Comparison of ENCODE assay signal across 33 cellular contexts in the genomic region with DNA sequence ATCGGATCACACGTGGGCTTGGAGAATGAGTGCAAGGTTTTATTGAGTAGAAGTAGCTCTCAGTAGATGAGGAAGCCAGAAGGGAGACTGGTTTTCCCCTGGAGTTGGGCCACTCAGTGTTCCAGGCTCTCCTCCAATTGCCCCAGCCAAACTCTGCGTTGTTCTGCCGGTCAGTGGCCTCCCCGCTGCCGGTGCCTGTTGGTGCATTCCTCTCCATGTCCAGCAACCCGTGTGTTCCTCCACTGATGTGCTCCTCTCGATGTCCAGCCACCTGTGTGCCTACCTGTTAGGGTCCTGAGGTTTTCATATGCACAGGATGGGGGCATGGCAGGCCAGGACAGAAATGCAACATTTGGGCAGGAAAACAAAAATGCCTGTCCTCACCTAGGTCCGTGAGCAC.
"Had no signal": no experiment of that assay in that cellular context is flagged by ENCODE, and none has a peak within 500 bp of the region (broad histone marks: within the 10 kb centered on the region; RNA-seq: fewer than 3 reads in every experiment).

No MANE protein-coding gene starts in this region.

- H3K36me3 ChIP-seq: adrenal gland, brain microvascular endothelial cell, breast epithelium had no signal

- H3K4me3 Mint-ChIP-seq: activated B cell treated with CpG ODN at 0.5 μM for 24 hours; activated CD4-positive, alpha-beta memory T cell treated with anti-CD3 and anti-CD28 coated beads for 36 hours; activated CD4-positive, alpha-beta T cell treated with anti-CD3 and anti-CD28 coated beads, Interleukin-2, amount 10 ng/mL, durations not matched to agents 24 days and 14 days; activated CD8-positive, alpha-beta T cell treated with anti-CD3 and anti-CD28 coated beads for 36 hours; activated naive CD4-positive, alpha-beta T cell treated with anti-CD3 and anti-CD28 coated beads for 36 hours; activated naive CD8-positive, alpha-beta T cell treated with anti-CD3 and anti-CD28 coated beads for 36 hours; activated T-cell treated with anti-CD3 and anti-CD28 coated beads, Interleukin-2, amount 50 U/mL, for 4 hours; activated T-cell treated with anti-CD3 and anti-CD28 coated beads, Interleukin-2, amount 50 U/mL, for 72 hours; activated T-helper 1 cell treated with anti-CD3 and anti-CD28 coated beads, Interleukin-12 subunit alpha, Interleukin-12 subunit beta, Interleukin-2, Interleukin-4 antibody, amounts not matched to agents 30 ng/mL and 10 ng/mL and 1 ng/mL, durations not matched to agents 14 hours and 24 hours and 36 hours; activated T-helper 17 cell treated with anti-CD3 and anti-CD28 coated beads, Interleukin-2, amount 50 U/mL, for 72 hours; T-cell; T-helper 17 cell had no signal

- DNase-seq: activated B cell treated with CpG ODN at 0.5 μM for 24 hours; activated CD4-positive, alpha-beta memory T cell treated with anti-CD3 and anti-CD28 coated beads for 36 hours; activated CD4-positive, alpha-beta T cell treated with anti-CD3 and anti-CD28 coated beads for 4 hours; activated CD4-positive, alpha-beta T cell treated with anti-CD3 and anti-CD28 coated beads, Interleukin-2, amount 10 ng/mL, durations not matched to agents 24 days and 14 days; activated CD4-positive, alpha-beta T cell treated with anti-CD3 and anti-CD28 coated beads, Interleukin-2, amount 50 U/mL, for 1 hour; activated CD4-positive, alpha-beta T cell treated with anti-CD3 and anti-CD28 coated beads, Interleukin-2, amount 50 U/mL, for 4 hours; activated CD4-positive, CD25-positive, alpha-beta regulatory T cell treated with anti-CD3 and anti-CD28 coated beads, Interleukin-2, amount 50 U/mL, for 72 hours; activated CD8-positive, alpha-beta memory T cell treated with anti-CD3 and anti-CD28 coated beads, Interleukin-2, amount 50 U/mL, for 4 hours; activated CD8-positive, alpha-beta T cell treated with anti-CD3 and anti-CD28 coated beads for 36 hours; activated effector memory CD4-positive, alpha-beta T cell treated with anti-CD3 and anti-CD28 coated beads, Interleukin-2, amount 50 U/mL, for 16 hours; activated gamma-delta T cell treated with Interleukin-2 at 50 U/mL for 16 hours; activated naive CD4-positive, alpha-beta T cell; activated naive CD4-positive, alpha-beta T cell treated with anti-CD3 and anti-CD28 coated beads for 36 hours; activated naive CD4-positive, alpha-beta T cell treated with anti-CD3 and anti-CD28 coated beads, Interleukin-2, amount 50 U/mL, for 16 hours; activated naive CD8-positive, alpha-beta T cell treated with anti-CD3 and anti-CD28 coated beads for 36 hours; activated T-cell treated with anti-CD3 and anti-CD28 coated beads for 4 hours; activated T-cell treated with anti-CD3 and anti-CD28 coated beads, Interleukin-2, amount 50 U/mL, for 1 hour; activated T-cell treated with anti-CD3 and anti-CD28 coated beads, Interleukin-2, amount 50 U/mL, for 4 hours; activated T-cell treated with anti-CD3 and anti-CD28 coated beads, Interleukin-2, amount 50 U/mL, for 72 hours; adrenal gland; amniotic stem cell; aorta; body of pancreas; brain microvascular endothelial cell; central memory CD4-positive, alpha-beta T cell; T-cell; T-helper 17 cell; T-helper 9 cell had no signal

- H3K27me3 Mint-ChIP-seq: activated B cell treated with CpG ODN at 0.5 μM for 24 hours; activated CD4-positive, alpha-beta memory T cell treated with anti-CD3 and anti-CD28 coated beads for 36 hours; activated CD4-positive, alpha-beta T cell treated with anti-CD3 and anti-CD28 coated beads, Interleukin-2, amount 10 ng/mL, durations not matched to agents 24 days and 14 days; activated CD8-positive, alpha-beta T cell treated with anti-CD3 and anti-CD28 coated beads for 36 hours; activated naive CD8-positive, alpha-beta T cell treated with anti-CD3 and anti-CD28 coated beads for 36 hours; activated T-helper 17 cell treated with anti-CD3 and anti-CD28 coated beads, Interleukin-2, amount 50 U/mL, for 72 hours; T-cell; T-helper 17 cell had no signal

- ATAC-seq: activated CD8-positive, alpha-beta T cell treated with anti-CD3 and anti-CD28 coated beads for 36 hours; activated naive CD4-positive, alpha-beta T cell treated with anti-CD3 and anti-CD28 coated beads, Interleukin-2, amount 50 U/mL, for 72 hours; activated T-cell treated with anti-CD3 and anti-CD28 coated beads, Interleukin-2, amount 50 U/mL, for 4 hours; activated T-cell treated with anti-CD3 and anti-CD28 coated beads, Interleukin-2, amount 50 U/mL, for 72 hours; activated T-helper 17 cell treated with anti-CD3 and anti-CD28 coated beads, Interleukin-2, amount 50 U/mL, for 72 hours; body of pancreas; T-cell; T-helper 17 cell had no signal

- H3K9me3 ChIP-seq: adrenal gland, body of pancreas, breast epithelium had no signal

- H3K36me3 Mint-ChIP-seq: activated CD4-positive, alpha-beta memory T cell treated with anti-CD3 and anti-CD28 coated beads for 36 hours; activated naive CD8-positive, alpha-beta T cell treated with anti-CD3 and anti-CD28 coated beads for 36 hours; T-cell had no signal

- H3K4me1 Mint-ChIP-seq: activated B cell treated with CpG ODN at 0.5 μM for 24 hours; activated CD4-positive, alpha-beta T cell treated with anti-CD3 and anti-CD28 coated beads, Interleukin-2, amount 10 ng/mL, durations not matched to agents 24 days and 14 days; activated naive CD8-positive, alpha-beta T cell treated with anti-CD3 and anti-CD28 coated beads for 36 hours; activated T-helper 17 cell treated with anti-CD3 and anti-CD28 coated beads, Interleukin-2, amount 50 U/mL, for 72 hours; T-cell; T-helper 17 cell had no signal

- H3K4me3 ChIP-seq: adrenal gland, body of pancreas, breast epithelium had no signal

- H3K27ac Mint-ChIP-seq: activated B cell treated with CpG ODN at 0.5 μM for 24 hours; activated CD4-positive, alpha-beta memory T cell treated with anti-CD3 and anti-CD28 coated beads for 36 hours; activated CD4-positive, alpha-beta T cell treated with anti-CD3 and anti-CD28 coated beads, Interleukin-2, amount 10 ng/mL, durations not matched to agents 24 days and 14 days; activated CD8-positive, alpha-beta T cell treated with anti-CD3 and anti-CD28 coated beads for 36 hours; activated naive CD4-positive, alpha-beta T cell treated with anti-CD3 and anti-CD28 coated beads for 36 hours; activated naive CD4-positive, alpha-beta T cell treated with anti-CD3 and anti-CD28 coated beads, Interleukin-2, amount 50 U/mL, for 72 hours; activated naive CD8-positive, alpha-beta T cell treated with anti-CD3 and anti-CD28 coated beads for 36 hours; activated T-cell treated with anti-CD3 and anti-CD28 coated beads, Interleukin-2, amount 50 U/mL, for 72 hours; activated T-helper 1 cell treated with anti-CD3 and anti-CD28 coated beads, Interleukin-12 subunit alpha, Interleukin-12 subunit beta, Interleukin-2, Interleukin-4 antibody, amounts not matched to agents 30 ng/mL and 10 ng/mL and 1 ng/mL, durations not matched to agents 14 hours and 24 hours and 36 hours; activated T-helper 17 cell treated with anti-CD3 and anti-CD28 coated beads, Interleukin-2, amount 50 U/mL, for 72 hours; T-cell; T-helper 17 cell had no signal

- H3K4me1 ChIP-seq: adrenal gland, body of pancreas, breast epithelium had no signal

- H3K27ac ChIP-seq: adrenal gland, body of pancreas, brain microvascular endothelial cell, breast epithelium, VCaP had no signal

- H3K27me3 ChIP-seq: adrenal gland, body of pancreas, brain microvascular endothelial cell, breast epithelium had no signal
